Comparison of ENCODE assay signal across 29 cellular contexts in the genomic region with DNA sequence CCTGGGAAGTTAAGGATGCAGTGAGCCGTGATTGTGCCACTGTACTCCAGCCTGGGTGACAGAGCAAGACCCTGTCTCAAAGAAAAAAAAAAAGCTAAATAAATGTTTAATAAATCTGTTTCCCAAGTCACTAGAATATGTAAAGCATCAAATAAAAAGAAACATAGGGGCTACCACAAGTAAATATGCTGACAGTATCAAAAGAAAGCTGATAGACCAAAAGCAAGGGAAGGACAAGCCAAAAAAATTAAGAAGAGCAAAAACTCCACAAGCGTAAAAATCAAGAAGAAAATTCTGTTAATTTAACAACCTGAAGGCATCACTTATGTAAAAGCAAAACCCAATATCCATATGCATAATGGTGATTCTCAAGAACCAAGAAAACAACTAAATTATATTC.
"Had no signal": no experiment of that assay in that cellular context is flagged by ENCODE, and none has a peak within 500 bp of the region (broad histone marks: within the 10 kb centered on the region; RNA-seq: fewer than 3 reads in every experiment).

No MANE protein-coding gene starts in this region.

- H3K27ac ChIP-seq: neutrophil, pancreas, prostate gland, skin epidermis, spleen, suprapubic skin, testis, tibial artery, upper lobe of left lung, vagina had no signal

- H3K4me3 ChIP-seq: pancreas, prostate gland, skin epidermis, smooth muscle cell, spleen, suprapubic skin, testis, tibial artery, upper lobe of left lung, vagina had no signal

- H3K4me1 ChIP-seq: prostate gland, suprapubic skin had no signal

- DNase-seq: naive thymus-derived CD8-positive, alpha-beta T cell; nephron progenitor cell; nucleus accumbens; pancreas; right cardiac atrium; spleen; stimulated activated CD4-positive, alpha-beta T cell treated with anti-CD3 and anti-CD28 coated beads, Interleukin-12 subunit alpha, Interleukin-12 subunit beta, amount 100 ng/mL, for 4 hours; stimulated activated CD4-positive, alpha-beta T cell treated with anti-CD3 and anti-CD28 coated beads, Interleukin-1b, Interleukin-23, amount 100 ng/mL, for 48 hours; stimulated activated CD4-positive, alpha-beta T cell treated with anti-CD3 and anti-CD28 coated beads, Interleukin-4, amount 100 ng/mL, for 1 hour; stimulated activated CD4-positive, alpha-beta T cell treated with anti-CD3 and anti-CD28 coated beads, Interleukin-4, amount 100 ng/mL, for 4 hours; stimulated activated CD8-positive, alpha-beta memory T cell treated with anti-CD3 and anti-CD28 coated beads, Interleukin-4, amount 100 ng/mL, for 48 hours; stimulated activated naive CD4-positive, alpha-beta T cell; stimulated activated naive CD8-positive, alpha-beta T cell treated with anti-CD3 and anti-CD28 coated beads, Interleukin-15, amount 100 ng/mL, for 72 hours; stimulated activated naive CD8-positive, alpha-beta T cell treated with anti-CD3 and anti-CD28 coated beads, Interleukin-15, Interleukin-2, amounts not matched to agents 100 U/mL and 50 U/mL, for 24 hours; substantia nigra; testis; tibial artery; trophoblast cell; upper lobe of left lung had no signal

- H3K4me2 ChIP-seq: smooth muscle cell had no signal

- FAIRE-seq: pancreas, urothelium cell line had no signal

- ATAC-seq: naive thymus-derived CD8-positive, alpha-beta T cell; natural killer cell treated with Interleukin-12 subunit alpha and Interleukin-12 subunit beta and Interleukin-15 and Interleukin-18, amount 100 ng/mL, for 72 hours; pancreas; right cardiac atrium; sciatic nerve; stimulated activated memory B cell treated with anti-CD40 and anti-IgM and Interleukin-4, amounts not matched to agents 10 μg/mL and 1 μg/mL and 100 μg/mL, for 72 hours; stimulated activated naive CD8-positive, alpha-beta T cell treated with anti-CD3 and anti-CD28 coated beads, Interleukin-15, amount 100 ng/mL, for 72 hours; stimulated activated naive CD8-positive, alpha-beta T cell treated with anti-CD3 and anti-CD28 coated beads, Interleukin-15, Interleukin-2, amounts not matched to agents 100 U/mL and 50 U/mL, for 24 hours had no signal

- H3K36me3 ChIP-seq: neutrophil, pancreas, prostate gland, spleen, suprapubic skin, tibial artery, upper lobe of left lung, vagina had no signal

- H3K27me3 ChIP-seq: neutrophil, pancreas, spleen, suprapubic skin, testis, tibial artery, upper lobe of left lung, vagina had no signal

- H3K9me3 ChIP-seq: neutrophil, pancreas, prostate gland, spleen, suprapubic skin, testis, tibial artery, upper lobe of left lung, vagina had no signal
